ENCODE assay signal across 15 cellular contexts in the genomic region with DNA sequence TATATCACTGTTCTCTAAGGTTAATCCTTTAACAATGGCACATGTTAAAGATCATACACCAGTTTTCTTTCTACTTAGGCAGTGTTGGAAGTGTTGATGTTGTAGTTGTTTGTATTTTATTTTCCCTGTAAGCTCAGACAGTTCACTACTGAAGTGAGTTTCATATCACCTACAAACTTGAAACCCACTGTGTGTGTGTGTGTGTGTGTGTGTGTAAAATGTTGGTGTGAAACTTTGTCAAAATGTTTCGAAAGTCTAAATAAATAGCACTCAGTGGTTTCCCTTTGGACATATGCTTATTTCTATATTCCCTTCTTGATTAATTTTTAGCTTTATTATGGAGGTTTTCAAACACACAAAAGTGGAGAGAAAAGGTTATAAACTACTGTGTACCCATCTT.
DNase-seq lines count a peak whose midpoint lies in the region; ATAC-seq, FAIRE-seq and TF ChIP-seq lines count a peak whose summit lies in the region.
"Had no signal": no experiment of that assay in that cellular context is flagged by ENCODE, and none has a peak within 500 bp of the region (broad histone marks: within the 10 kb centered on the region; RNA-seq: fewer than 3 reads in every experiment).

No MANE protein-coding gene starts in this region.

- no peak for ATAC-seq in GM23338
- ATAC-seq in WTC11 = no peak
- no peak for ATAC-seq in HG03520 (IDR thresholded peaks at IDR 0.05; ENCODE audit: unreplicated experiment)

- H3K9me3 Mint-ChIP-seq in GM23338 = peaks cover 11% of the 10 kb centered on the region; the same call in 2 of the 3 replicates
- peaks cover 13% of the 10 kb centered on the region for H3K9me3 Mint-ChIP-seq in WTC11
- no peaks in the 10 kb centered on the region for H3K9me3 Mint-ChIP-seq in osteocyte (ENCODE audit: unreplicated experiment)
- H3K9me3 Mint-ChIP-seq: CD4-positive, alpha-beta T cell had no signal

- H3K27me3 ChIP-seq in GM23338 (ENCODE audit: insufficient read depth) (no peaks in the 10 kb centered on the region), left ventricle myocardium inferior (ENCODE audit: low read depth) (no peaks in the 10 kb centered on the region)
- H3K27me3 ChIP-seq: BLaER1 had no signal

- H4K20me1 ChIP-seq in GM23338 (replicated peaks; ENCODE audit: insufficient read depth) = no peaks in the 10 kb centered on the region
- H4K20me1 ChIP-seq: BLaER1 had no signal

- H3K9me2 ChIP-seq in GM23338 (ENCODE audit: insufficient read depth) = peaks cover 4% of the 10 kb centered on the region; the same call in 1 of the 2 replicates

- intact Hi-C loops in left ventricle myocardium inferior (cut with micrococcal nuclease) = no loop called here

- TF ChIP-seq CTCF in GM23338 (conservative IDR thresholded peaks at IDR 0.05; ENCODE audit: low read depth in 2 of 2) (no peak), WTC11 (IDR thresholded peaks at IDR 0.05) (no peak), osteocyte (IDR thresholded peaks at IDR 0.05) (no peak), left ventricle myocardium inferior (IDR thresholded peaks at IDR 0.05; ENCODE audit: borderline replicate concordance) (no peak)

- H3K27ac Mint-ChIP-seq in GM23338 = no peak overlapping the region
- peak overlapping the region; percentile 92; the same call in 1 of the 2 replicates for H3K27ac Mint-ChIP-seq in WTC11
- peak overlapping the region; percentile 90 for H3K27ac Mint-ChIP-seq in osteocyte (ENCODE audit: unreplicated experiment)
- H3K27ac Mint-ChIP-seq: CD4-positive, alpha-beta T cell; HFFc6 had no signal

- peaks cover 25% of the 10 kb centered on the region for H3K4me1 Mint-ChIP-seq in GM23338
- peaks cover 31% of the 10 kb centered on the region for H3K4me1 Mint-ChIP-seq in WTC11
- H3K4me1 Mint-ChIP-seq in osteocyte (ENCODE audit: unreplicated experiment) = peaks cover 36% of the 10 kb centered on the region

- H3K9me3 ChIP-seq in left ventricle myocardium inferior (replicated peaks) = no peaks in the 10 kb centered on the region

- H3K4me3 ChIP-seq in GM23338 (no peak overlapping the region), left ventricle myocardium inferior (no peak overlapping the region)
- H3K4me3 ChIP-seq: BLaER1 had no signal

- TF ChIP-seq POLR2A in GM12892 (IDR thresholded peaks at IDR 0.05; ENCODE audit: low read depth, low read length) = no peak

- no peaks in the 10 kb centered on the region for H3K36me3 ChIP-seq in GM23338 (ENCODE audit: insufficient read depth)
- H3K36me3 ChIP-seq in left ventricle myocardium inferior = no peaks in the 10 kb centered on the region
- H3K36me3 ChIP-seq: BLaER1 had no signal

- POLR2A ChIA-PET in WTC11 (lab: Charles Lee) = no interaction called here

- H3K36me3 Mint-ChIP-seq in GM23338 (ENCODE audit: low read depth) (peaks cover 10% of the 10 kb centered on the region), WTC11 (peaks cover 12% of the 10 kb centered on the region), osteocyte (ENCODE audit: unreplicated experiment) (no peaks in the 10 kb centered on the region)

- H3K4me2 ChIP-seq in GM23338 = 0 out of 2 replicates have a peak overlapping the region, but pooled peaks have one; percentile 60
- H3K4me2 ChIP-seq: BLaER1, KMS-11 had no signal

- H3K79me2 ChIP-seq in GM23338 (replicated peaks; ENCODE audit: insufficient read depth) = no peaks in the 10 kb centered on the region

- H3F3A ChIP-seq in GM23338 (replicated peaks; ENCODE audit: low read depth) = 0 out of 2 replicates have a peak, but pooled peaks cover 7% of the 10 kb centered on the region

- CTCF ChIA-PET in WTC11 (lab: Charles Lee) = no interaction called here

- no peak overlapping the region for H2AFZ ChIP-seq in GM23338

- H3K4me1 ChIP-seq in GM23338 (ENCODE audit: insufficient read depth) (peaks cover 24% of the 10 kb centered on the region), left ventricle myocardium inferior (peaks cover 28% of the 10 kb centered on the region)

- DNase-seq in GM12892 (ENCODE audit: insufficient read length) (no peak), GM23338 (ENCODE audit: low spot score) (no peak), WTC11 (ENCODE audit: low spot score) (no peak), osteocyte (ENCODE audit: extremely low spot score, unreplicated experiment) (no peak), left ventricle myocardium inferior (no peak), OCI-M2 (lab: John Stamatoyannopoulos, UW; ENCODE audit: unreplicated experiment) (no peak)
- DNase-seq: CD4-positive, alpha-beta T cell; H7; NCI-H526; Right ventricle myocardium superior; T-helper 2 cell had no signal

- no peak overlapping the region for H3K27ac ChIP-seq in GM23338 (ENCODE audit: low read depth)
- no peak overlapping the region for H3K27ac ChIP-seq in left ventricle myocardium inferior (replicated peaks)
- H3K27ac ChIP-seq: BLaER1, KMS-11 had no signal

- H3K27me3 Mint-ChIP-seq in GM23338 (ENCODE audit: insufficient read depth, low read depth, poor library complexity) (no peaks in the 10 kb centered on the region), WTC11 (ENCODE audit: low read depth) (no peaks in the 10 kb centered on the region; the same call in 1 of the 2 replicates), osteocyte (ENCODE audit: unreplicated experiment) (no peaks in the 10 kb centered on the region)

- H3K4me3 Mint-ChIP-seq in GM23338 (no peak overlapping the region), WTC11 (no peak overlapping the region), osteocyte (ENCODE audit: unreplicated experiment) (no peak overlapping the region)
- H3K4me3 Mint-ChIP-seq: CD4-positive, alpha-beta T cell; HFFc6 had no signal

- FAIRE-seq in GM12892 (lab: Jason Lieb, UNC) = peak; percentile 62

TF ChIP-seq in GM23338, 12 proteins besides CTCF, POLR2A, EP300 and RAD21 (continues in another document):
- TF ChIP-seq EZH2phosphoT487 (IDR thresholded peaks at IDR 0.05; ENCODE audit: unreplicated experiment) = no peak
- no peak for TF ChIP-seq ZNF114 (CRISPR knock-in tag; IDR thresholded peaks at IDR 0.05)
- TF ChIP-seq EZH2 (IDR thresholded peaks at IDR 0.05; ENCODE audit: low read depth, unreplicated experiment) = no peak
- no peak for TF ChIP-seq POLR2AphosphoS5 (IDR thresholded peaks at IDR 0.05; ENCODE audit: low read depth)

TF ChIP-seq in WTC11, 78 proteins besides CTCF, POLR2A, EP300 and RAD21 (continues in another document):
- TF ChIP-seq, protein P1, sequence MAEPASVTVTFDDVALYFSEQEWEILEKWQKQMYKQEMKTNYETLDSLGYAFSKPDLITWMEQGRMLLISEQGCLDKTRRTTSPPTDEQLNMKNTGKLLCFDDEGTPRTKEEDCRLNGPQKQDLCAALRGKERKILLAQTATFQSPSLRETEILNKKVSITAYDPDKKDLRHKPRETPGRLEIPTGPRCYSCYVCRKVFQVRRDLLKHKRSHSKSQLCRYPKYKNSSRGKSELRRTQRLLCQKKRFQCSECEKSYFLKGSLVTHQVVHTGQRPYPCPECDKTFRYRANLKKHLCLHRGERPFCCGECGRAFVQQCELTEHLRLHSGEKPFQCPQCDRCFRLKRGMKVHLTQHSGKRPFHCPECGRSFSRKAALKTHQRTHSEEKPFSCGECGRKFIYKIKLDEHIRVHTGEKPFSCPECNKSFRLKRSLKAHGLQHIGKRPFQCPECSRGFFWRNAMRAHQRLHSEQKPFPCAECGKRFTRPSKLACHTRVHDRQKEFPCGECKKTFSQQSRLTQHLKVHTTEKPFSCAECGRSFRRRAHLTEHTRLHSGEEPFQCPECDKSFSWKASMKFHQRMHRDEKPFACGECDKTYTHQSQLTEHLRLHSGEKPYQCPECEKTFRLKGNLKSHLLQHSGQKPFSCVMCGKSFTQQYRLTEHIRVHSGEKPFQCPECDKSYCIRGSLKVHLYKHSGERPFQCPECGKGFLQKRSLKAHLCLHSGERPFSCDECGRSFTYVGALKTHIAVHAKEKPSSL (CRISPR knock-in tag; conservative IDR thresholded peaks at IDR 0.05) = no peak
- TF ChIP-seq ZNF232 (CRISPR knock-in tag; IDR thresholded peaks at IDR 0.05) (no peak), FOXJ3 (CRISPR knock-in tag; IDR thresholded peaks at IDR 0.05; ENCODE audit: borderline replicate concordance) (no peak), NR2C2 (CRISPR knock-in tag; IDR thresholded peaks at IDR 0.05) (no peak), IRF2 (CRISPR knock-in tag; IDR thresholded peaks at IDR 0.05; ENCODE audit: borderline replicate concordance, low read depth) (no peak), NFATC4 (CRISPR knock-in tag; IDR thresholded peaks at IDR 0.05) (no peak)
- TF ChIP-seq, protein P2, sequence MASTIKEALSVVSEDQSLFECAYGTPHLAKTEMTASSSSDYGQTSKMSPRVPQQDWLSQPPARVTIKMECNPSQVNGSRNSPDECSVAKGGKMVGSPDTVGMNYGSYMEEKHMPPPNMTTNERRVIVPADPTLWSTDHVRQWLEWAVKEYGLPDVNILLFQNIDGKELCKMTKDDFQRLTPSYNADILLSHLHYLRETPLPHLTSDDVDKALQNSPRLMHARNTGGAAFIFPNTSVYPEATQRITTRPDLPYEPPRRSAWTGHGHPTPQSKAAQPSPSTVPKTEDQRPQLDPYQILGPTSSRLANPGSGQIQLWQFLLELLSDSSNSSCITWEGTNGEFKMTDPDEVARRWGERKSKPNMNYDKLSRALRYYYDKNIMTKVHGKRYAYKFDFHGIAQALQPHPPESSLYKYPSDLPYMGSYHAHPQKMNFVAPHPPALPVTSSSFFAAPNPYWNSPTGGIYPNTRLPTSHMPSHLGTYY (CRISPR knock-in tag; IDR thresholded peaks at IDR 0.05) = no peak
- TF ChIP-seq, protein P3, sequence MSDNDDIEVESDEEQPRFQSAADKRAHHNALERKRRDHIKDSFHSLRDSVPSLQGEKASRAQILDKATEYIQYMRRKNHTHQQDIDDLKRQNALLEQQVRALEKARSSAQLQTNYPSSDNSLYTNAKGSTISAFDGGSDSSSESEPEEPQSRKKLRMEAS (CRISPR knock-in tag; IDR thresholded peaks at IDR 0.05) = no peak
- TF ChIP-seq, protein P4, sequence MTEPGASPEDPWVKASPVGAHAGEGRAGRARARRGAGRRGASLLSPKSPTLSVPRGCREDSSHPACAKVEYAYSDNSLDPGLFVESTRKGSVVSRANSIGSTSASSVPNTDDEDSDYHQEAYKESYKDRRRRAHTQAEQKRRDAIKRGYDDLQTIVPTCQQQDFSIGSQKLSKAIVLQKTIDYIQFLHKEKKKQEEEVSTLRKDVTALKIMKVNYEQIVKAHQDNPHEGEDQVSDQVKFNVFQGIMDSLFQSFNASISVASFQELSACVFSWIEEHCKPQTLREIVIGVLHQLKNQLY (CRISPR knock-in tag; IDR thresholded peaks at IDR 0.05) = no peak
- TF ChIP-seq, protein P5, sequence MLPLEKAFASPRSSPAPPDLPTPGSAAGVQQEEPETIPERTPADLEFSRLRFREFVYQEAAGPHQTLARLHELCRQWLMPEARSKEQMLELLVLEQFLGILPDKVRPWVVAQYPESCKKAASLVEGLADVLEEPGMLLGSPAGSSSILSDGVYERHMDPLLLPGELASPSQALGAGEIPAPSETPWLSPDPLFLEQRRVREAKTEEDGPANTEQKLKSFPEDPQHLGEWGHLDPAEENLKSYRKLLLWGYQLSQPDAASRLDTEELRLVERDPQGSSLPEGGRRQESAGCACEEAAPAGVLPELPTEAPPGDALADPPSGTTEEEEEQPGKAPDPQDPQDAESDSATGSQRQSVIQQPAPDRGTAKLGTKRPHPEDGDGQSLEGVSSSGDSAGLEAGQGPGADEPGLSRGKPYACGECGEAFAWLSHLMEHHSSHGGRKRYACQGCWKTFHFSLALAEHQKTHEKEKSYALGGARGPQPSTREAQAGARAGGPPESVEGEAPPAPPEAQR (CRISPR knock-in tag; IDR thresholded peaks at IDR 0.05) = no peak
